ENCODE assay signal across 16 cellular contexts in the genomic region with DNA sequence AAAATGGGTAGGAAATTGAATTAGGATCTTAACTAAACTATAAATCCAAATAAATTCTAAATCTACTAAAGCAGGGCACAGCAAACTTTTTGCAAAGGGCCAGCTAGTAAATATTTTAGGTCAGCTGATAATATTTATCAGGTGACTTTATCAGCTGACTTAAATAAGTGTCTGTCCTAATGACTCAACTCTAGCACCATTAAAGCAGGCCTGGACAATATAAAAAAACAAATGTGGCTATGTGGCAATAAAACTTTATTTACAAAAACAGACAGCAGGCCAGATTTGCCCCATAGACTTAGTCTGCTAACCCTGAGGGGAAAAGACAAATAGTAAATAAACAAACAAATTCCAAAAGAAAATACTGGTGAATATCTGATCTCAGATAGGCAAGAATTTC.
"Had no signal": no experiment of that assay in that cellular context is flagged by ENCODE, and none has a peak within 500 bp of the region (broad histone marks: within the 10 kb centered on the region; RNA-seq: fewer than 3 reads in every experiment).

No MANE protein-coding gene starts in this region.

- DNase-seq: activated CD4-positive, alpha-beta T cell treated with anti-CD3 and anti-CD28 coated beads, Interleukin-2, amount 50 U/mL, for 1 hour; activated CD8-positive, alpha-beta memory T cell treated with anti-CD3 and anti-CD28 coated beads for 24 hours; activated naive CD4-positive, alpha-beta T cell; aorta; cortex of kidney; effector CD4-positive, alpha-beta T cell; islet precursor cell; mammary epithelial cell; pancreas; spleen; stimulated activated CD4-positive, alpha-beta T cell treated with anti-CD3 and anti-CD28 coated beads, Interleukin-1b, Interleukin-23, amount 100 ng/mL, for 48 hours; T-helper 9 cell had no signal

- H3K4me3 ChIP-seq: pancreas, spleen had no signal

- H3K36me3 ChIP-seq: pancreas, spleen had no signal

- H3K27ac Mint-ChIP-seq: activated T-helper 1 cell treated with anti-CD3 and anti-CD28 coated beads, Interleukin-12 subunit alpha, Interleukin-12 subunit beta, Interleukin-2, Interleukin-4 antibody, amounts not matched to agents 30 ng/mL and 10 ng/mL and 1 ng/mL, durations not matched to agents 14 hours and 24 hours and 36 hours had no signal

- H3K9me3 Mint-ChIP-seq: activated T-helper 1 cell treated with anti-CD3 and anti-CD28 coated beads, Interleukin-12 subunit alpha, Interleukin-12 subunit beta, Interleukin-2, Interleukin-4 antibody, amounts not matched to agents 30 ng/mL and 10 ng/mL and 1 ng/mL, durations not matched to agents 14 hours and 24 hours and 36 hours had no signal

- H3K4me3 Mint-ChIP-seq: activated T-helper 1 cell treated with anti-CD3 and anti-CD28 coated beads, Interleukin-12 subunit alpha, Interleukin-12 subunit beta, Interleukin-2, Interleukin-4 antibody, amounts not matched to agents 30 ng/mL and 10 ng/mL and 1 ng/mL, durations not matched to agents 14 hours and 24 hours and 36 hours had no signal

- H3K27ac ChIP-seq: pancreas, spleen had no signal

- H3K27me3 ChIP-seq: pancreas, spleen had no signal

- ATAC-seq: activated CD4-positive, CD25-positive, alpha-beta regulatory T cell treated with anti-CD3 and anti-CD28 coated beads, Interleukin-2, amount 50 U/mL, for 24 hours; naive thymus-derived CD4-positive, alpha-beta T cell; pancreas; sciatic nerve had no signal

- H3K27me3 Mint-ChIP-seq: naive thymus-derived CD4-positive, alpha-beta T cell had no signal

- H3K4me1 ChIP-seq: pancreas had no signal

- H3K9me3 ChIP-seq: pancreas, spleen had no signal
